Comparison of ENCODE assay signal across 8 cellular contexts in the genomic region with DNA sequence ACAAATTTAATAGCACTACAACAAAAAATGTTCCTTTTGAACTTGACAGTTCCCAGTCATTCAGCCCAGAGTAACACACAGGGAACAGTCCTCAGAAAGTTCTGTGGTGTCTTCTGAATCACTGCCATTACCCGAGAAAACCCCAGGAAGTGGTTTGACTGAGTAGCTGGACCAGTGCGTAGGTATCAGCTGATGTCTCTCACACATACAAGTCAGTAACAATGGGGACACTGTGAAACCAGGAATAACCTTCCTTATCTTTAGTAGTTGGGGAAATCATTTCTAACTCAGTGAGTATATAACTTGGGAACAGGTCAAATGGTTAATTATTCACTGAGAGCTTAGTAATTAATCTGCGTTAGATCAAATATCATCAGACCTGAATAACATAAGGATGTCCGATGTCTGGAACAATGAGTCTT.
DNase-seq lines count a peak whose midpoint lies in the region; ATAC-seq and TF ChIP-seq lines count a peak whose summit lies in the region.

No MANE protein-coding gene starts in this region.

- H3K27ac Mint-ChIP-seq in nephron, result peak overlapping the region; percentile 42 to 78 (median 76)

- peaks cover 69% of the 10 kb centered on the region for H3K4me1 Mint-ChIP-seq in nephron

- no peak for DNase-seq in Right ventricle myocardium inferior (ENCODE audit: missing footprints)
- DNase-seq in cardiac septum (ENCODE audit: low spot score), result no peak
- DNase-seq in T-helper 9 cell, result peak; percentile 33
- DNase-seq in UCSD-AML1 (lab: John Stamatoyannopoulos, UW; ENCODE audit: unreplicated experiment), result no peak
- DNase-seq in putamen (ENCODE audit: low spot score), result no peak

- peak overlapping the region; percentile 64 for H3K4me3 ChIP-seq in endocrine pancreas (ENCODE audit: control insufficient read depth, insufficient read depth, low read length)

- H3K27me3 ChIP-seq in endocrine pancreas (ENCODE audit: control insufficient read depth, insufficient read depth, low read length), result no peaks in the 10 kb centered on the region

- H3K9me3 ChIP-seq in endocrine pancreas (ENCODE audit: control insufficient read depth, low read length), result no peaks in the 10 kb centered on the region

- no peak overlapping the region for H3K9ac ChIP-seq in endocrine pancreas (ENCODE audit: control insufficient read depth, insufficient read depth, low read length)

- ATAC-seq in Right ventricle myocardium inferior, result peak; percentile 86
- peak; percentile 94 for ATAC-seq in HG03095 (IDR thresholded peaks at IDR 0.05; ENCODE audit: unreplicated experiment)

- H3K4me3 Mint-ChIP-seq in nephron, result peak overlapping the region in 1 of 3 experiments; percentile 20

- no peaks in the 10 kb centered on the region for H3K36me3 ChIP-seq in endocrine pancreas (ENCODE audit: control insufficient read depth, insufficient read depth, low read length)

- peaks cover 36% of the 10 kb centered on the region for H3K4me1 ChIP-seq in endocrine pancreas (ENCODE audit: control insufficient read depth, insufficient read depth, low read length)

- intact Hi-C loops in Right ventricle myocardium inferior (cut with DNase I), result no loop called here
- intact Hi-C loops in cardiac septum (cut with DNase I), result loop anchor here (2.0 kb wide), 1 partner anchor 25 kb away; no protein-coding TSS in a partner anchor

- TF ChIP-seq CTCF in nephron (IDR thresholded peaks at IDR 0.05; ENCODE audit: unreplicated experiment in 3 of 3), result no peak

- H3K27me3 Mint-ChIP-seq in nephron (ENCODE audit: low read depth), result no peaks in the 10 kb centered on the region

- no peaks in the 10 kb centered on the region for H3K9me3 Mint-ChIP-seq in nephron

- no peaks in the 10 kb centered on the region for H3K36me3 Mint-ChIP-seq in nephron (ENCODE audit: low read depth)
